ENCODE assay signal across 1 cellular context in the genomic region with DNA sequence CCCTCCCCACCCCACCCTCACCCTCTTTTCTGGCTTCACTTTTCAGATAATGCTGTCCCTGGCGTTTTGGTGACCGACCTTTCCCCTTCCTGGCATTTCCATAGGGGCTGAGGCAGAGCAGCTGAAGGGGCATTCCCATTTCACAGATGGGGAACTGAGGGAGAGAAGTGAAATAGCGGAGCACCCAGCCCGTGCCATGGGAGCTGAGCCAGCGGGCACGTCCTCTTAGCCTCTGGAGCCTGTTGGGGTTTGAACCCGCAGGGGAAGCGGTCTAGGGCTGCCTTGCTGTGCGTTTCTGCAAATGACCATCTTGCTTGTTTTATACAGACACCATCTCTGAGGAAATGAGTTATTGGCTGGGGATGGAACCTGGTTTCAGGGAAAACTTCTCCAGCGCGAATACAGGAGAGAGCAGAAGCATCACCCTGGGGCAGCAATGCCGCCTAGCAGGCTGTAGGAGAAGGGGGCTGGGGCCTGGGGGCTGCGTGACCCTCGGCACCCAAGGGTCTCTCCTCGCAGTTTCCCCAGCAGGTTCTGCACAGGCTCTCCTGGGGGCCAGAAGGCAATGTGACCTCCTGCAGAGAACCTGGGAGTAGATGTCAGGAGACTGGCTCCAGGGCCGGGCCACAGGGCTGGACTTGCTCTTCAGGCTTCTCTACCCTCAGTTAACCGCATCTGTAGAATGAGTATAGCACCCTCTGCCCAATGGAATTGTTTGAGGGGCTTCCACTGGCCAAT.
TF ChIP-seq lines count a peak whose summit lies in the region.

No MANE protein-coding gene starts in this region.

TF ChIP-seq in HCT116, 20 proteins besides CTCF, POLR2A, EP300 and RAD21 (continued from another document):
- TF ChIP-seq ELF1 (IDR thresholded peaks at IDR 0.05; ENCODE audit: borderline replicate concordance, low read depth), result no peak
- TF ChIP-seq ZFX (IDR thresholded peaks at IDR 0.05), result no peak
- TF ChIP-seq ATF3 (IDR thresholded peaks at IDR 0.05), result no peak
- no peak for TF ChIP-seq SIN3A (IDR thresholded peaks at IDR 0.05; ENCODE audit: low read depth)
